ENCODE assay signal across 7 cellular contexts in genomic region chr17:35244345-35245195, GRCh38. TPM values are rescaled to one million over a fixed set of nuclear protein-coding genes. Genes with fewer than 3 reads are reported as not detected.
A peak's percentile ranks its signal among the peaks of the same experiment; 100 is the strongest.
DNase-seq lines count a peak whose midpoint lies in the region; ATAC-seq and TF ChIP-seq lines count a peak whose summit lies in the region.

No MANE protein-coding gene starts in this region.

- peak; percentile 41 for ATAC-seq in GM19328 (IDR thresholded peaks at IDR 0.05; ENCODE audit: unreplicated experiment)

- DNase-seq in KBM-7 (peak; percentile 34), dorsolateral prefrontal cortex (no peak), NOMO-1 (lab: John Stamatoyannopoulos, UW; ENCODE audit: unreplicated experiment in 2 of 2) (no peak)
- peak; percentile 92 for DNase-seq in activated CD4-positive, alpha-beta T cell treated with anti-CD3 and anti-CD28 coated beads, Interleukin-2, amount 10 ng/mL, durations not matched to agents 24 days and 14 days
- DNase-seq in stimulated activated CD8-positive, alpha-beta memory T cell treated with anti-CD3 and anti-CD28 coated beads, Interleukin-4, amount 100 ng/mL, for 24 hours (ENCODE audit: low read depth), result peak; percentile 86

- H3K27ac Mint-ChIP-seq in activated CD4-positive, alpha-beta T cell treated with anti-CD3 and anti-CD28 coated beads, Interleukin-2, amount 10 ng/mL, durations not matched to agents 24 days and 14 days, result peak overlapping the region; percentile 94

- H3K27me3 ChIP-seq in dorsolateral prefrontal cortex, result peaks cover 0 to 4% (median 0%) of the 10 kb centered on the region in 45 donors
- no peaks in the 10 kb centered on the region for H3K27me3 ChIP-seq in mononuclear cell (ENCODE audit: insufficient read depth, low read length)

- H3K9me3 ChIP-seq in mononuclear cell (ENCODE audit: low read depth, low read length), result no peaks in the 10 kb centered on the region

- H3K27ac ChIP-seq in dorsolateral prefrontal cortex, result peak overlapping the region in 36 of 59 donors; percentile 18 to 93 (median 84)

- no peaks in the 10 kb centered on the region for H3K27me3 Mint-ChIP-seq in activated CD4-positive, alpha-beta T cell treated with anti-CD3 and anti-CD28 coated beads, Interleukin-2, amount 10 ng/mL, durations not matched to agents 24 days and 14 days

- in situ Hi-C loops in KBM-7 (cut with MboI; ENCODE audit: low pct_unique_long_range_greater_than_20kb, low sequenced_read_pairs), result loop anchor here (25.0 kb wide), 1 partner anchor 93 kb away; no protein-coding TSS in a partner anchor

- intact Hi-C loops in activated CD4-positive, alpha-beta T cell treated with anti-CD3 and anti-CD28 coated beads, Interleukin-2, amount 10 ng/mL, durations not matched to agents 24 days and 14 days (cut with micrococcal nuclease), result loop anchor here (1.0 to 10.0 kb wide), 7 partner anchors 43 to 560 kb away; partner anchors contain the start of genes AP2B1, LIG3 and TAF15
- intact Hi-C loops in dorsolateral prefrontal cortex (cut with DNase I), result loop anchor here (5.0 to 10.0 kb wide), 2 partner anchors 53 to 320 kb away; partner anchors contain the start of gene SLFN14 (in 1 of the 2)

- H3K9me3 Mint-ChIP-seq in activated CD4-positive, alpha-beta T cell treated with anti-CD3 and anti-CD28 coated beads, Interleukin-2, amount 10 ng/mL, durations not matched to agents 24 days and 14 days, result no peaks in the 10 kb centered on the region

- TF ChIP-seq CTCF in dorsolateral prefrontal cortex (IDR thresholded peaks at IDR 0.05 in 54 of 56, conservative IDR thresholded peaks at IDR 0.05 in 2 of 56; ENCODE audit: low read depth in 1 of 56, partially characterized antibody in 56 of 56), result no peak

- peaks cover 40% of the 10 kb centered on the region for H3K36me3 Mint-ChIP-seq in activated CD4-positive, alpha-beta T cell treated with anti-CD3 and anti-CD28 coated beads, Interleukin-2, amount 10 ng/mL, durations not matched to agents 24 days and 14 days (ENCODE audit: low read depth)

- peaks cover 67% of the 10 kb centered on the region for H3K4me1 Mint-ChIP-seq in activated CD4-positive, alpha-beta T cell treated with anti-CD3 and anti-CD28 coated beads, Interleukin-2, amount 10 ng/mL, durations not matched to agents 24 days and 14 days

- H3K4me3 Mint-ChIP-seq in activated CD4-positive, alpha-beta T cell treated with anti-CD3 and anti-CD28 coated beads, Interleukin-2, amount 10 ng/mL, durations not matched to agents 24 days and 14 days, result peak overlapping the region; percentile 93

- H3K4me1 ChIP-seq in mononuclear cell (ENCODE audit: insufficient read depth, low read length), result peaks cover 61% of the 10 kb centered on the region

- peak overlapping the region in 51 of 59 donors; percentile 55 to 94 (median 78) for H3K4me3 ChIP-seq in dorsolateral prefrontal cortex
- peak overlapping the region; percentile 99 for H3K4me3 ChIP-seq in mononuclear cell (ENCODE audit: low read length)

RNA-seq across cellular contexts. Expression of gene SLFN5, which starts 1.7 kb away (rescaled TPM):
- total RNA-seq in activated CD4-positive, alpha-beta T cell treated with anti-CD3 and anti-CD28 coated beads, Interleukin-2, amount 10 ng/mL, durations not matched to agents 24 days and 14 days, result 6.9 and 8.9 TPM in 2 replicates
- total RNA-seq in dorsolateral prefrontal cortex, result 10 to 100 TPM in 64 of 120 experiments, 1 to 10 TPM in 56; 3.2 to 21.5 (median 10.2) TPM
- total RNA-seq in mononuclear cell, result 47.8 TPM

RNA-seq across cellular contexts. Expression of gene SLC35G3, which starts 50.4 kb away (rescaled TPM):
- 0.09 TPM in 1 of 2 replicates, not detected in the other for total RNA-seq in activated CD4-positive, alpha-beta T cell treated with anti-CD3 and anti-CD28 coated beads, Interleukin-2, amount 10 ng/mL, durations not matched to agents 24 days and 14 days
- total RNA-seq in dorsolateral prefrontal cortex (not detected), mononuclear cell (not detected)

Comparison
In these comparisons a context has a peak if more than half of its experiments do, and no peak if none do; other contexts are left out.
1. DNase-seq: peak in KBM-7 (single experiment), activated CD4-positive, alpha-beta T cell treated with anti-CD3 and anti-CD28 coated beads, Interleukin-2, amount 10 ng/mL, durations not matched to agents 24 days and 14 days (single experiment) and stimulated activated CD8-positive, alpha-beta memory T cell treated with anti-CD3 and anti-CD28 coated beads, Interleukin-4, amount 100 ng/mL, for 24 hours (single experiment); none in dorsolateral prefrontal cortex (0 of 10) and NOMO-1 (0 of 2).